Comparison of ENCODE assay signal across 8 cellular contexts in genomic region chr1:35539073-35539823, GRCh38. TPM values are rescaled to one million over a fixed set of nuclear protein-coding genes. Genes with fewer than 3 reads are reported as not detected.
DNase-seq lines count a peak whose midpoint lies in the region; ATAC-seq and TF ChIP-seq lines count a peak whose summit lies in the region.
"Had no signal": no experiment of that assay in that cellular context is flagged by ENCODE, and none has a peak within 500 bp of the region (broad histone marks: within the 10 kb centered on the region; RNA-seq: fewer than 3 reads in every experiment).

No MANE protein-coding gene starts in this region.

- H3K4me3 ChIP-seq in Loucy (ENCODE audit: low read length, poor library complexity, severe bottlenecking) (no peak overlapping the region), ascending aorta (no peak overlapping the region), mesodermal cell (ENCODE audit: extremely low read depth, insufficient read depth, low read length, poor library complexity, severe bottlenecking) (no peak overlapping the region)

- H3K4me2 ChIP-seq in Loucy (ENCODE audit: low read depth, low read length, poor library complexity, severe bottlenecking) = peak overlapping the region; percentile 12

- no peaks in the 10 kb centered on the region for H3F3A ChIP-seq in Loucy (ENCODE audit: low read depth)

- H2AFZ ChIP-seq in Loucy (ENCODE audit: low read length) = no peak overlapping the region

- H3K27me3 ChIP-seq in Loucy (ENCODE audit: insufficient read depth, low read length, poor library complexity, severe bottlenecking) (no peaks in the 10 kb centered on the region), ascending aorta (no peaks in the 10 kb centered on the region)

- intact Hi-C loops in ascending aorta (cut with DNase I) = loop anchor here (2.0 kb wide), 1 partner anchor 18 kb away; the partner anchor contains the start of genes KIAA0319L and NCDN

- TF ChIP-seq CTCF in Loucy (conservative IDR thresholded peaks at IDR 0.05; ENCODE audit: low read length) = no peak
- no peak for TF ChIP-seq CTCF in ascending aorta (IDR thresholded peaks at IDR 0.05)

- H3K4me1 ChIP-seq in Loucy (ENCODE audit: insufficient read depth, low read length, poor library complexity, severe bottlenecking) (peaks cover 18% of the 10 kb centered on the region), ascending aorta (peaks cover 18 to 35% of the 10 kb centered on the region in 2 donors), mesodermal cell (ENCODE audit: control insufficient read depth, insufficient read depth, low read length, poor library complexity, severe bottlenecking) (peaks cover 7% of the 10 kb centered on the region)

- H3K27ac ChIP-seq in ascending aorta (peak overlapping the region; percentile 70 to 79), mesodermal cell (ENCODE audit: low read depth, low read length, severe bottlenecking) (peak overlapping the region; percentile 7)

- peaks cover 6% of the 10 kb centered on the region for H4K20me1 ChIP-seq in Loucy (ENCODE audit: insufficient read depth, low read length, poor library complexity, severe bottlenecking)

- DNase-seq in ascending aorta (ENCODE audit: low spot score in 2 of 2) (no peak), COR-L47 (lab: John Stamatoyannopoulos, UW) (no peak), RKO (ENCODE audit: low spot score) (no peak)

- H3K36me3 ChIP-seq in Loucy (ENCODE audit: insufficient read depth, low read length) (0 out of 2 replicates have a peak, but pooled peaks cover 5% of the 10 kb centered on the region), ascending aorta (no peaks in the 10 kb centered on the region), mesodermal cell (ENCODE audit: control insufficient read depth, insufficient read depth, low read length) (peaks cover 26% of the 10 kb centered on the region)

- ATAC-seq in GM19438 (IDR thresholded peaks at IDR 0.05; ENCODE audit: low read depth, unreplicated experiment) (peak; percentile 48), HG02885 (IDR thresholded peaks at IDR 0.05; ENCODE audit: poor library complexity, unreplicated experiment) (no peak)

- WGBS in mesodermal cell (ENCODE audit: insufficient coverage in 2 of 2), 2 experiments = 79 to 92% methylated on average over 4 of the region's 6 CpGs

- no peak overlapping the region for H3K9ac ChIP-seq in Loucy (ENCODE audit: low read depth, low read length, poor library complexity, severe bottlenecking)

- no peaks in the 10 kb centered on the region for H3K9me3 ChIP-seq in Loucy (ENCODE audit: insufficient read depth, low read depth, low read length)
- no peaks in the 10 kb centered on the region for H3K9me3 ChIP-seq in ascending aorta
- H3K9me3 ChIP-seq in mesodermal cell (ENCODE audit: control insufficient read depth, low read length) = no peaks in the 10 kb centered on the region

- H3K79me2 ChIP-seq in Loucy (ENCODE audit: insufficient read depth, low read length) = peaks cover 68% of the 10 kb centered on the region

- no peaks in the 10 kb centered on the region for H3K9me2 ChIP-seq in Loucy (replicated peaks; ENCODE audit: low read depth, low read length)

RNA-seq across cellular contexts. Expression of gene KIAA0319L, which starts 18.0 kb away (rescaled TPM):
- 44.9 TPM for total RNA-seq in ascending aorta
- 51.7 TPM for polyA plus RNA-seq in mesodermal cell (2013, experiment 1 of 2)
- polyA plus RNA-seq in mesodermal cell (2013, experiment 2 of 2) = 56.8 TPM

RNA-seq across cellular contexts. Expression of gene NCDN, which starts 18.4 kb away (rescaled TPM):
- 20.1 TPM for total RNA-seq in ascending aorta
- 14.3 TPM for polyA plus RNA-seq in mesodermal cell (2013, experiment 1 of 2)
- polyA plus RNA-seq in mesodermal cell (2013, experiment 2 of 2) = 14.0 TPM

RNA-seq across cellular contexts. Expression of gene TFAP2E, which starts 33.9 kb away (rescaled TPM):
- total RNA-seq in ascending aorta = 10.2 TPM
- 0.63 TPM for polyA plus RNA-seq in mesodermal cell (2013, experiment 1 of 2)
- 0.35 TPM for polyA plus RNA-seq in mesodermal cell (2013, experiment 2 of 2)
- total RNA-seq: myocyte had no signal
